In the genomic region with DNA sequence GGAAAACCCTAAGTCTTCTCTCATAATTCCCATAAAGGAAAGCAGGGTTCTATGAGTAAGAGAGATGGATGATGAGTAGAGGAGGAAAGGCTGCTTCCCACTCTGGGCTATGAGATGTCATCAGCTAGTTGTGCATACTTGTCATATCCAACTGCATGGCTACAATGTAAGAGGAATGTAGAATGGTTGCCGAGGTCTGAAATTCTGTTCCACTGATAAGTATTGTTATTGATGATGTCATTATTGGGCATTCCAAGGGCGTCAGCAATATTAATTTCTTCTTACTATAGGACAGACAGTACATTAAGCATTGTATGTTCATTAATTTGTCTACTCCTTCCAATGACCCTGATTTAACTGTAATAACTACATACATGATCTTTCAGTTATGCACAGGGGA, we compare ENCODE assay signal across 22 cellular contexts.
DNase-seq lines count a peak whose midpoint lies in the region; ATAC-seq and TF ChIP-seq lines count a peak whose summit lies in the region.
"Had no signal": no experiment of that assay in that cellular context is flagged by ENCODE, and none has a peak within 500 bp of the region (broad histone marks: within the 10 kb centered on the region; RNA-seq: fewer than 3 reads in every experiment).

No MANE protein-coding gene starts in this region.

- no peaks in the 10 kb centered on the region for H3K27me3 ChIP-seq in trophoblast cell (ENCODE audit: insufficient read depth, low read length)
- H3K27me3 ChIP-seq: BLaER1 treated with 17β-estradiol and CSF1 and Interleukin-3, amounts not matched to agents 10 nM and 100 nM had no signal

- no peak for ATAC-seq in activated T-cell treated with anti-CD3 and anti-CD28 coated beads, Interleukin-2, amount 50 U/mL, for 72 hours (replicated peaks in 1 of 2)
- no peak for ATAC-seq in SK-N-SH treated with all-trans-retinoic acid at 6 μM for 48 hours
- ATAC-seq: A549; CD8-positive, alpha-beta T cell had no signal

- H3K14ac ChIP-seq in trophoblast cell (ENCODE audit: low read length): no peak overlapping the region

- no peaks in the 10 kb centered on the region for H3K27me3 Mint-ChIP-seq in activated T-cell treated with anti-CD3 and anti-CD28 coated beads, Interleukin-2, amount 50 U/mL, for 72 hours (ENCODE audit: low read depth)
- H3K27me3 Mint-ChIP-seq: B cell; CD4-positive, alpha-beta T cell had no signal

- no peak overlapping the region for H2AK5ac ChIP-seq in trophoblast cell (ENCODE audit: low read length)

- peaks cover 0 to 6% of the 10 kb centered on the region in 2 donors for H3K36me3 Mint-ChIP-seq in activated T-cell treated with anti-CD3 and anti-CD28 coated beads, Interleukin-2, amount 50 U/mL, for 72 hours (ENCODE audit: insufficient read depth in 2 of 2)
- H3K36me3 Mint-ChIP-seq: CD8-positive, alpha-beta T cell had no signal

- no peak overlapping the region for H3K23ac ChIP-seq in trophoblast cell (ENCODE audit: low read length)

- no peak overlapping the region for H3K9ac ChIP-seq in trophoblast cell (ENCODE audit: low read length)
- H3K9ac ChIP-seq: BLaER1 treated with 17β-estradiol and CSF1 and Interleukin-3, amounts not matched to agents 10 nM and 100 nM had no signal

- H3K9me3 Mint-ChIP-seq in activated T-cell treated with anti-CD3 and anti-CD28 coated beads, Interleukin-2, amount 50 U/mL, for 72 hours: peaks cover 13 to 20% of the 10 kb centered on the region in 2 donors

- no peak overlapping the region for H3K27ac ChIP-seq in HEK293 (ENCODE audit: extremely low read depth, low read depth, low read length)
- H3K27ac ChIP-seq in trophoblast cell (ENCODE audit: low read depth, low read length): no peak overlapping the region
- H3K27ac ChIP-seq: 22Rv1; A549; BLaER1 treated with 17β-estradiol and CSF1 and Interleukin-3, amounts not matched to agents 10 nM and 100 nM; C4-2B had no signal

- H3K18ac ChIP-seq in trophoblast cell (ENCODE audit: low read length): no peak overlapping the region

- no peaks in the 10 kb centered on the region for H3K4me1 Mint-ChIP-seq in activated T-cell treated with anti-CD3 and anti-CD28 coated beads, Interleukin-2, amount 50 U/mL, for 72 hours (ENCODE audit: low read depth)

- CTCF ChIA-PET in HEK293 (lab: Yijun Ruan, JAX): interaction anchor here (0.6 kb wide), 1 partner anchor 19 kb away, joined by 4 read pairs; no protein-coding TSS in a partner anchor

- H3K36me3 ChIP-seq in HEK293 (ENCODE audit: control insufficient read depth in 2 of 2, insufficient read depth in 1 of 2, low read length in 2 of 2): no peaks in the 10 kb centered on the region
- no peaks in the 10 kb centered on the region for H3K36me3 ChIP-seq in trophoblast cell (ENCODE audit: control insufficient read depth in 1 of 2, insufficient read depth in 2 of 2, low read length in 2 of 2)

- H3K79me2 ChIP-seq in trophoblast cell (ENCODE audit: control insufficient read depth, insufficient read depth, low read length, poor library complexity): no peaks in the 10 kb centered on the region

- H3K4me2 ChIP-seq in trophoblast cell (ENCODE audit: low read length): no peak overlapping the region
- H3K4me2 ChIP-seq: A549; BLaER1 treated with 17β-estradiol and CSF1 and Interleukin-3, amounts not matched to agents 10 nM and 100 nM had no signal

- TF ChIP-seq CTCF in HEK293 (tag by site-specific recombination; IDR thresholded peaks at IDR 0.05): no peak

- no peak overlapping the region for H2BK120ac ChIP-seq in trophoblast cell (ENCODE audit: insufficient read depth, low read length, poor library complexity)

- H3K4me3 ChIP-seq in HEK293 (ENCODE audit: low read depth, low read length) (no peak overlapping the region), trophoblast cell (ENCODE audit: low read depth, low read length) (no peak overlapping the region)
- H3K4me3 ChIP-seq: A549; BLaER1 treated with 17β-estradiol and CSF1 and Interleukin-3, amounts not matched to agents 10 nM and 100 nM had no signal

- H2BK12ac ChIP-seq in trophoblast cell (ENCODE audit: low read length): no peak overlapping the region

- no peak overlapping the region for H2AFZ ChIP-seq in trophoblast cell (ENCODE audit: insufficient read depth, low read length, poor library complexity)

- no peak overlapping the region for H3K4me3 Mint-ChIP-seq in activated T-cell treated with anti-CD3 and anti-CD28 coated beads, Interleukin-2, amount 50 U/mL, for 72 hours
- H3K4me3 Mint-ChIP-seq: B cell; CD4-positive, alpha-beta T cell; CD8-positive, alpha-beta T cell had no signal

- H3K4ac ChIP-seq in trophoblast cell (ENCODE audit: low read depth, low read length): no peak overlapping the region

- DNase-seq in activated T-cell treated with anti-CD3 and anti-CD28 coated beads, Interleukin-2, amount 50 U/mL, for 72 hours: no peak
- no peak for DNase-seq in activated T-cell treated with anti-CD3 and anti-CD28 coated beads, Interleukin-2, amount 50 U/mL, for 1 hour
- DNase-seq in trophoblast cell: peak; percentile 10 to 72
- DNase-seq in activated gamma-delta T cell (lab: John Stamatoyannopoulos, UW): no peak
- DNase-seq: AML-193; CD4-positive, alpha-beta T cell; CD8-positive, alpha-beta T cell; COR-L47; DMS 273 treated with DMSO at 0.1 percent for 48 hours; DMS153; DMS53; DMS79; DND-41; EL; GDM1 had no signal

- no peak overlapping the region for H4K91ac ChIP-seq in trophoblast cell (ENCODE audit: low read depth, low read length)

- H3K9me3 ChIP-seq in HEK293 (ENCODE audit: control insufficient read depth, insufficient read depth, low read depth, low read length) (no peaks in the 10 kb centered on the region), trophoblast cell (ENCODE audit: insufficient read depth, low read depth, low read length) (peaks cover 8% of the 10 kb centered on the region)
- H3K9me3 ChIP-seq: A549 had no signal

- POLR2A ChIA-PET in HEK293 (lab: Yijun Ruan, JAX): no interaction called here

- H4K12ac ChIP-seq in trophoblast cell (ENCODE audit: low read depth, low read length): no peak overlapping the region

- H3K4me1 ChIP-seq in HEK293 (ENCODE audit: control insufficient read depth, insufficient read depth, low read length) (no peaks in the 10 kb centered on the region), trophoblast cell (ENCODE audit: control insufficient read depth in 1 of 2, insufficient read depth in 2 of 2, low read length in 2 of 2) (no peaks in the 10 kb centered on the region)
- H3K4me1 ChIP-seq: A549; BLaER1 treated with 17β-estradiol and CSF1 and Interleukin-3, amounts not matched to agents 10 nM and 100 nM had no signal

- H2BK5ac ChIP-seq in trophoblast cell (ENCODE audit: low read depth, low read length, poor library complexity): no peak overlapping the region

- no CpG with 5 or more reads among the region's 2 CpGs for whole genome bisulfite sequencing in trophoblast cell (ENCODE audit: extremely low coverage, insufficient coverage, insufficient read length)

- peak overlapping the region; percentile 70 for H3K27ac Mint-ChIP-seq in activated T-cell treated with anti-CD3 and anti-CD28 coated beads, Interleukin-2, amount 50 U/mL, for 72 hours
- H3K27ac Mint-ChIP-seq: B cell; CD4-positive, alpha-beta T cell; CD8-positive, alpha-beta T cell had no signal

- no peak overlapping the region for H4K8ac ChIP-seq in trophoblast cell (ENCODE audit: low read depth, low read length)

- H3K79me1 ChIP-seq in trophoblast cell (ENCODE audit: low read length): no peaks in the 10 kb centered on the region

TF ChIP-seq in HEK293, 187 proteins besides CTCF, POLR2A, EP300 and RAD21:
- TF ChIP-seq, protein P1, sequence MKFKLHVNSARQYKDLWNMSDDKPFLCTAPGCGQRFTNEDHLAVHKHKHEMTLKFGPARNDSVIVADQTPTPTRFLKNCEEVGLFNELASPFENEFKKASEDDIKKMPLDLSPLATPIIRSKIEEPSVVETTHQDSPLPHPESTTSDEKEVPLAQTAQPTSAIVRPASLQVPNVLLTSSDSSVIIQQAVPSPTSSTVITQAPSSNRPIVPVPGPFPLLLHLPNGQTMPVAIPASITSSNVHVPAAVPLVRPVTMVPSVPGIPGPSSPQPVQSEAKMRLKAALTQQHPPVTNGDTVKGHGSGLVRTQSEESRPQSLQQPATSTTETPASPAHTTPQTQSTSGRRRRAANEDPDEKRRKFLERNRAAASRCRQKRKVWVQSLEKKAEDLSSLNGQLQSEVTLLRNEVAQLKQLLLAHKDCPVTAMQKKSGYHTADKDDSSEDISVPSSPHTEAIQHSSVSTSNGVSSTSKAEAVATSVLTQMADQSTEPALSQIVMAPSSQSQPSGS (tag by site-specific recombination; IDR thresholded peaks at IDR 0.05; ENCODE audit: low read depth): 0 out of 2 replicates have a peak, but pooled peaks have one; percentile 29
- no peak for TF ChIP-seq ZNF776 (tag by site-specific recombination; IDR thresholded peaks at IDR 0.05; ENCODE audit: borderline replicate concordance)
- TF ChIP-seq ZNF2 (tag by site-specific recombination; IDR thresholded peaks at IDR 0.05): no peak

TF ChIP-seq in SK-N-SH treated with all-trans-retinoic acid at 6 μM for 48 hours, 23 proteins besides CTCF, POLR2A, EP300 and RAD21 (continues in another document):
- TF ChIP-seq ZNF565 (CRISPR knock-in tag; conservative IDR thresholded peaks at IDR 0.05; ENCODE audit: low read depth): no peak
- TF ChIP-seq ZC3H10 (CRISPR knock-in tag; IDR thresholded peaks at IDR 0.05): no peak
- TF ChIP-seq, protein P2, sequence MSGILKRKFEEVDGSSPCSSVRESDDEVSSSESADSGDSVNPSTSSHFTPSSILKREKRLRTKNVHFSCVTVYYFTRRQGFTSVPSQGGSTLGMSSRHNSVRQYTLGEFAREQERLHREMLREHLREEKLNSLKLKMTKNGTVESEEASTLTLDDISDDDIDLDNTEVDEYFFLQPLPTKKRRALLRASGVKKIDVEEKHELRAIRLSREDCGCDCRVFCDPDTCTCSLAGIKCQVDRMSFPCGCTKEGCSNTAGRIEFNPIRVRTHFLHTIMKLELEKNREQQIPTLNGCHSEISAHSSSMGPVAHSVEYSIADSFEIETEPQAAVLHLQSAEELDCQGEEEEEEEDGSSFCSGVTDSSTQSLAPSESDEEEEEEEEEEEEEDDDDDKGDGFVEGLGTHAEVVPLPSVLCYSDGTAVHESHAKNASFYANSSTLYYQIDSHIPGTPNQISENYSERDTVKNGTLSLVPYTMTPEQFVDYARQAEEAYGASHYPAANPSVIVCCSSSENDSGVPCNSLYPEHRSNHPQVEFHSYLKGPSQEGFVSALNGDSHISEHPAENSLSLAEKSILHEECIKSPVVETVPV (CRISPR knock-in tag; IDR thresholded peaks at IDR 0.05): no peak
- TF ChIP-seq ISL1 (CRISPR knock-in tag; IDR thresholded peaks at IDR 0.05): no peak
- TF ChIP-seq TOX (CRISPR knock-in tag; IDR thresholded peaks at IDR 0.05; ENCODE audit: borderline replicate concordance): no peak
- TF ChIP-seq ZNF70 (CRISPR knock-in tag; IDR thresholded peaks at IDR 0.05): no peak

Comparison
In these comparisons a context has a peak if more than half of its experiments do, and no peak if none do; other contexts are left out.
1. DNase-seq: peak in trophoblast cell (2 of 2); none in activated T-cell treated with anti-CD3 and anti-CD28 coated beads, Interleukin-2, amount 50 U/mL, for 72 hours (0 of 2), activated T-cell treated with anti-CD3 and anti-CD28 coated beads, Interleukin-2, amount 50 U/mL, for 1 hour (single experiment) and activated gamma-delta T cell (single experiment).